ENCODE assay signal across 17 cellular contexts in genomic region chr14:36452850-36453249, GRCh38.
DNase-seq lines count a peak whose midpoint lies in the region; ATAC-seq and TF ChIP-seq lines count a peak whose summit lies in the region.
"Had no signal": no experiment of that assay in that cellular context is flagged by ENCODE, and none has a peak within 500 bp of the region (broad histone marks: within the 10 kb centered on the region; RNA-seq: fewer than 3 reads in every experiment).

No MANE protein-coding gene starts in this region.

- no peak overlapping the region for H3K27ac ChIP-seq in GM23338 (ENCODE audit: low read depth)
- H3K27ac ChIP-seq in neural progenitor cell, result no peak overlapping the region
- H3K27ac ChIP-seq: KMS-11, RWPE1, SJCRH30 had no signal

- intact Hi-C loops in activated CD8-positive, alpha-beta T cell treated with anti-CD3 and anti-CD28 coated beads for 36 hours (cut with micrococcal nuclease), result no loop called here

- H3K4me3 Mint-ChIP-seq in GM23338 (no peak overlapping the region), neural progenitor cell (no peak overlapping the region)
- no peak overlapping the region for H3K4me3 Mint-ChIP-seq in activated CD8-positive, alpha-beta T cell treated with anti-CD3 and anti-CD28 coated beads for 36 hours
- H3K4me3 Mint-ChIP-seq: CD4-positive, CD25-positive, alpha-beta regulatory T cell had no signal

- CTCF ChIA-PET in activated CD8-positive, alpha-beta T cell treated with anti-CD3 and anti-CD28 coated beads for 36 hours (lab: Charles Lee), result no interaction called here

- no peaks in the 10 kb centered on the region for H3K79me2 ChIP-seq in GM23338 (replicated peaks; ENCODE audit: insufficient read depth)
- no peaks in the 10 kb centered on the region for H3K79me2 ChIP-seq in neural progenitor cell (ENCODE audit: low read depth)

- H3K4me3 ChIP-seq in GM23338, result no peak overlapping the region
- no peak overlapping the region for H3K4me3 ChIP-seq in neural progenitor cell
- H3K4me3 ChIP-seq: SJCRH30 had no signal

- ATAC-seq in GM23338 (peak; percentile 35; the same call in 2 of the 3 replicates), GM21367 (IDR thresholded peaks at IDR 0.05; ENCODE audit: unreplicated experiment) (no peak)
- no peak for ATAC-seq in activated CD8-positive, alpha-beta T cell treated with anti-CD3 and anti-CD28 coated beads for 36 hours
- ATAC-seq: HCT116 had no signal

- H3K9me3 Mint-ChIP-seq in GM23338 (no peaks in the 10 kb centered on the region; the same call in 2 of the 3 replicates), neural progenitor cell (no peaks in the 10 kb centered on the region)
- no peaks in the 10 kb centered on the region for H3K9me3 Mint-ChIP-seq in activated CD8-positive, alpha-beta T cell treated with anti-CD3 and anti-CD28 coated beads for 36 hours

- H3K4me2 ChIP-seq in GM23338 (no peak overlapping the region), neural progenitor cell (peak overlapping the region; percentile 11)
- H3K4me2 ChIP-seq: KMS-11 had no signal

- DNase-seq in GM23338 (ENCODE audit: low spot score) (no peak), NCI-H128 (lab: John Stamatoyannopoulos, UW; ENCODE audit: unreplicated experiment) (peak; percentile 43), NCI-H2227 treated with DMSO at 0.1 percent for 48 hours (lab: John Stamatoyannopoulos, UW) (peak; percentile 52), neural progenitor cell (ENCODE audit: low spot score) (peak; percentile 46), NCI-H2081 (lab: John Stamatoyannopoulos, UW) (no peak), cerebellar cortex (ENCODE audit: low spot score) (no peak)
- DNase-seq in activated CD8-positive, alpha-beta T cell treated with anti-CD3 and anti-CD28 coated beads for 36 hours, result no peak
- DNase-seq: ACHN; CD4-positive, CD25-positive, alpha-beta regulatory T cell; NCI-H1048; NCI-H1930; NCI-H524 treated with DMSO at 0.1 percent for 48 hours; SJCRH30 had no signal

- no peaks in the 10 kb centered on the region for H3K9me2 ChIP-seq in GM23338 (ENCODE audit: insufficient read depth)

- peaks cover 6% of the 10 kb centered on the region for H3K27me3 Mint-ChIP-seq in GM23338 (ENCODE audit: insufficient read depth, low read depth, poor library complexity)
- H3K27me3 Mint-ChIP-seq in neural progenitor cell (ENCODE audit: insufficient read depth, low read depth), result peaks cover 39% of the 10 kb centered on the region
- H3K27me3 Mint-ChIP-seq in activated CD8-positive, alpha-beta T cell treated with anti-CD3 and anti-CD28 coated beads for 36 hours, result peaks cover 3% of the 10 kb centered on the region
- H3K27me3 Mint-ChIP-seq: CD4-positive, CD25-positive, alpha-beta regulatory T cell had no signal

- H3K4me1 Mint-ChIP-seq in GM23338 (peaks cover 19% of the 10 kb centered on the region), neural progenitor cell (peaks cover 20% of the 10 kb centered on the region)
- no peaks in the 10 kb centered on the region for H3K4me1 Mint-ChIP-seq in activated CD8-positive, alpha-beta T cell treated with anti-CD3 and anti-CD28 coated beads for 36 hours (ENCODE audit: low read depth)
- H3K4me1 Mint-ChIP-seq: CD4-positive, CD25-positive, alpha-beta regulatory T cell had no signal

- H3K36me3 Mint-ChIP-seq in GM23338 (ENCODE audit: low read depth), result no peaks in the 10 kb centered on the region
- H3K36me3 Mint-ChIP-seq in neural progenitor cell, result no peaks in the 10 kb centered on the region
- no peaks in the 10 kb centered on the region for H3K36me3 Mint-ChIP-seq in activated CD8-positive, alpha-beta T cell treated with anti-CD3 and anti-CD28 coated beads for 36 hours (ENCODE audit: low read depth)
- H3K36me3 Mint-ChIP-seq: CD4-positive, CD25-positive, alpha-beta regulatory T cell had no signal

- H3K9ac ChIP-seq in neural progenitor cell, result no peak overlapping the region
- H3K9ac ChIP-seq: KMS-11 had no signal

- no peak overlapping the region for H2AFZ ChIP-seq in GM23338
- H2AFZ ChIP-seq in neural progenitor cell (replicated peaks), result no peak overlapping the region

- no peaks in the 10 kb centered on the region; the same call in 1 of the 2 replicates for H3K27me3 ChIP-seq in GM23338 (ENCODE audit: insufficient read depth)
- peaks cover 100% of the 10 kb centered on the region for H3K27me3 ChIP-seq in neural progenitor cell

- no peaks in the 10 kb centered on the region for H3K9me3 ChIP-seq in neural progenitor cell (ENCODE audit: low read depth)
- H3K9me3 ChIP-seq: SJCRH30 had no signal

- H4K20me1 ChIP-seq in GM23338 (replicated peaks; ENCODE audit: insufficient read depth) (no peaks in the 10 kb centered on the region), neural progenitor cell (ENCODE audit: low read depth) (peaks cover 34% of the 10 kb centered on the region)

- TF ChIP-seq CTCF in GM23338 (conservative IDR thresholded peaks at IDR 0.05; ENCODE audit: low read depth in 2 of 2) (no peak), neural progenitor cell (IDR thresholded peaks at IDR 0.05) (no peak)
- no peak for TF ChIP-seq CTCF in activated CD8-positive, alpha-beta T cell treated with anti-CD3 and anti-CD28 coated beads for 36 hours (IDR thresholded peaks at IDR 0.05)

- H3K4me1 ChIP-seq in GM23338 (ENCODE audit: insufficient read depth) (peaks cover 10% of the 10 kb centered on the region), neural progenitor cell (peaks cover 25% of the 10 kb centered on the region)
- H3K4me1 ChIP-seq: SJCRH30 had no signal

- H3K36me3 ChIP-seq in GM23338 (ENCODE audit: insufficient read depth) (no peaks in the 10 kb centered on the region), neural progenitor cell (no peaks in the 10 kb centered on the region)
- H3K36me3 ChIP-seq: SJCRH30 had no signal

- H3K27ac Mint-ChIP-seq in GM23338 (no peak overlapping the region; the same call in 1 of the 2 replicates), neural progenitor cell (no peak overlapping the region)
- no peak overlapping the region for H3K27ac Mint-ChIP-seq in activated CD8-positive, alpha-beta T cell treated with anti-CD3 and anti-CD28 coated beads for 36 hours
- H3K27ac Mint-ChIP-seq: CD4-positive, CD25-positive, alpha-beta regulatory T cell had no signal

- POLR2A ChIA-PET in activated CD8-positive, alpha-beta T cell treated with anti-CD3 and anti-CD28 coated beads for 36 hours (lab: Charles Lee), result no interaction called here

- H3F3A ChIP-seq in GM23338 (replicated peaks; ENCODE audit: low read depth), result no peaks in the 10 kb centered on the region
- H3F3A ChIP-seq in neural progenitor cell (ENCODE audit: low read depth), result peaks cover 7% of the 10 kb centered on the region

TF ChIP-seq in GM23338, 12 proteins besides CTCF, POLR2A, EP300 and RAD21:
- TF ChIP-seq POLR2AphosphoS5 (IDR thresholded peaks at IDR 0.05; ENCODE audit: low read depth), result no peak
- TF ChIP-seq CREB1 (CRISPR knock-in tag; IDR thresholded peaks at IDR 0.05; ENCODE audit: low read depth), result no peak
- TF ChIP-seq ZNF114 (CRISPR knock-in tag; IDR thresholded peaks at IDR 0.05), result no peak
- TF ChIP-seq, protein P1, sequence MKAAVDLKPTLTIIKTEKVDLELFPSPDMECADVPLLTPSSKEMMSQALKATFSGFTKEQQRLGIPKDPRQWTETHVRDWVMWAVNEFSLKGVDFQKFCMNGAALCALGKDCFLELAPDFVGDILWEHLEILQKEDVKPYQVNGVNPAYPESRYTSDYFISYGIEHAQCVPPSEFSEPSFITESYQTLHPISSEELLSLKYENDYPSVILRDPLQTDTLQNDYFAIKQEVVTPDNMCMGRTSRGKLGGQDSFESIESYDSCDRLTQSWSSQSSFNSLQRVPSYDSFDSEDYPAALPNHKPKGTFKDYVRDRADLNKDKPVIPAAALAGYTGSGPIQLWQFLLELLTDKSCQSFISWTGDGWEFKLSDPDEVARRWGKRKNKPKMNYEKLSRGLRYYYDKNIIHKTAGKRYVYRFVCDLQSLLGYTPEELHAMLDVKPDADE (IDR thresholded peaks at IDR 0.05), result no peak
- no peak for TF ChIP-seq JUNB (IDR thresholded peaks at IDR 0.05; ENCODE audit: unreplicated experiment)
- TF ChIP-seq EZH2phosphoT487 (IDR thresholded peaks at IDR 0.05; ENCODE audit: unreplicated experiment), result no peak

Comparison
In these comparisons a context has a peak if more than half of its experiments do, and no peak if none do; other contexts are left out.
1. DNase-seq: peak in NCI-H128 (single experiment), NCI-H2227 treated with DMSO at 0.1 percent for 48 hours (single experiment) and neural progenitor cell (single experiment); none in GM23338 (single experiment), NCI-H2081 (0 of 2), activated CD8-positive, alpha-beta T cell treated with anti-CD3 and anti-CD28 coated beads for 36 hours (single experiment) and cerebellar cortex (single experiment).